ENCODE assay signal across 20 cellular contexts in the genomic region with DNA sequence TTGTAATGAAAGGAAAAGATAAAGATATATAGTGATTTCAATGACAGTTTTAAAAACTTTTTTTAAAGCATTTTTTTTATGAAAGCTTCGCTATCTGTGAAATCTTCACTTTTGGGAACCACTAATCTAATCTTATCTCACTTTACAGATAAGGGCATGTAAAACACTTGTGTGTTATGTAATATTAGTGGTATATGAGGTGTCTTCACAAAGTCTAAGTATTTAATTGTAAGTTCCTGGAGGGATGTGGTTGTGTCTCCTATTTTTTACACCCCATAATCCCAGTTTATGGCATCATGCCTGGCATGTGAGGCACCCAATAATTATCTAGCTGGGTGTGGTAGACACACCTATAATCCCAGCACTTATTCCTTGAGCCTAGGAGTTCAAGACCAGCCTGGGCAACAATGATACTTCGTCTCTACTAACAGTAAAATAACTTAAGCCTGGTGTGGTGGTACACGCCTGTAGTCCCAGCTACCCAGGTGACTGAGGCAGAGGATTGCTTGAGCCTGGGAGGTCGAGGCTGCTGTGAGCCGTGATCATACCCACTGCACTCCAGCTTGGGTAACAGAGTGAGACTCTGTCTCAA. TPM values are rescaled to one million over a fixed set of nuclear protein-coding genes. Genes with fewer than 3 reads are reported as not detected.
"Had no signal": no experiment of that assay in that cellular context is flagged by ENCODE, and none has a peak within 500 bp of the region (broad histone marks: within the 10 kb centered on the region; RNA-seq: fewer than 3 reads in every experiment).

No MANE protein-coding gene starts in this region.

- H3K4me3 Mint-ChIP-seq: activated naive CD8-positive, alpha-beta T cell; activated T-cell treated with anti-CD3 and anti-CD28 coated beads, Interleukin-2, amount 50 U/mL, for 4 hours; natural killer cell had no signal

- H3K9me3 Mint-ChIP-seq: activated T-cell treated with anti-CD3 and anti-CD28 coated beads, Interleukin-2, amount 50 U/mL, for 4 hours; activated T-helper 2 cell treated with anti-CD3 and anti-CD28 coated beads, Interferon-gamma antibody, Interleukin-2, Interleukin-4, amounts not matched to agents 10 μg/mL and 5 μg/mL and 100 μg/mL, durations not matched to agents 14 hours and 24 hours and 36 hours; natural killer cell had no signal

- H3K36me3 Mint-ChIP-seq: natural killer cell had no signal

- H3K4me3 ChIP-seq: cardiac muscle cell, heart left ventricle, left lung, prostate gland, thyroid gland had no signal

- H3K27ac Mint-ChIP-seq: activated naive CD8-positive, alpha-beta T cell; activated T-helper 2 cell treated with anti-CD3 and anti-CD28 coated beads, Interferon-gamma antibody, Interleukin-2, Interleukin-4, amounts not matched to agents 10 μg/mL and 5 μg/mL and 100 μg/mL, durations not matched to agents 14 hours and 24 hours and 36 hours; natural killer cell had no signal

- DNase-seq: activated CD4-positive, alpha-beta T cell treated with anti-CD3 and anti-CD28 coated beads for 4 hours; activated CD4-positive, alpha-beta T cell treated with anti-CD3 and anti-CD28 coated beads, Interleukin-2, amount 50 U/mL, for 48 hours; activated CD4-positive, CD25-positive, alpha-beta regulatory T cell; activated CD8-positive, alpha-beta memory T cell treated with anti-CD3 and anti-CD28 coated beads, Interleukin-2, amount 50 U/mL, for 48 hours; activated naive CD4-positive, alpha-beta T cell; activated T-cell treated with anti-CD3 and anti-CD28 coated beads, Interleukin-2, amount 50 U/mL, for 4 hours; amniotic stem cell; heart left ventricle; kidney; left lung; natural killer cell; stimulated activated CD4-positive, alpha-beta T cell treated with anti-CD3 and anti-CD28 coated beads, Interleukin-4, amount 100 ng/mL, for 24 hours; stimulated activated naive CD4-positive, alpha-beta T cell treated with Interleukin-2 at 50 U/mL for 16 hours; thyroid gland had no signal

- ATAC-seq: activated T-cell treated with anti-CD3 and anti-CD28 coated beads, Interleukin-2, amount 50 U/mL, for 4 hours; heart left ventricle; left lung; natural killer cell had no signal

- H3K27ac ChIP-seq: cardiac muscle cell, epithelial cell of prostate, heart left ventricle, left lung, prostate gland, thyroid gland had no signal

- H3K27me3 Mint-ChIP-seq: activated naive CD8-positive, alpha-beta T cell had no signal

- H3K27me3 ChIP-seq: cardiac muscle cell, heart left ventricle, left lung, thyroid gland had no signal

- H3K36me3 ChIP-seq: cardiac muscle cell, prostate gland, thyroid gland had no signal

- H3K9me3 ChIP-seq: heart left ventricle, left lung, prostate gland, thyroid gland had no signal

- H3K4me1 ChIP-seq: left lung, thyroid gland had no signal

RNA-seq across cellular contexts. Expression of gene PRPH2, which starts 40.0 kb away (rescaled TPM):
- total RNA-seq: activated T-helper 2 cell treated with anti-CD3 and anti-CD28 coated beads, Interferon-gamma antibody, Interleukin-2, Interleukin-4, amounts not matched to agents 10 μg/mL and 5 μg/mL and 100 μg/mL, durations not matched to agents 14 hours and 24 hours and 36 hours; T-helper 1 cell treated with Interleukin-12 subunit alpha and Interleukin-12 subunit beta and Interleukin-4 antibody, amounts not matched to agents 30 ng/mL and 1 ng/mL, for 36 hours had no signal
